Comparison of ENCODE assay signal across 8 cellular contexts in the genomic region with DNA sequence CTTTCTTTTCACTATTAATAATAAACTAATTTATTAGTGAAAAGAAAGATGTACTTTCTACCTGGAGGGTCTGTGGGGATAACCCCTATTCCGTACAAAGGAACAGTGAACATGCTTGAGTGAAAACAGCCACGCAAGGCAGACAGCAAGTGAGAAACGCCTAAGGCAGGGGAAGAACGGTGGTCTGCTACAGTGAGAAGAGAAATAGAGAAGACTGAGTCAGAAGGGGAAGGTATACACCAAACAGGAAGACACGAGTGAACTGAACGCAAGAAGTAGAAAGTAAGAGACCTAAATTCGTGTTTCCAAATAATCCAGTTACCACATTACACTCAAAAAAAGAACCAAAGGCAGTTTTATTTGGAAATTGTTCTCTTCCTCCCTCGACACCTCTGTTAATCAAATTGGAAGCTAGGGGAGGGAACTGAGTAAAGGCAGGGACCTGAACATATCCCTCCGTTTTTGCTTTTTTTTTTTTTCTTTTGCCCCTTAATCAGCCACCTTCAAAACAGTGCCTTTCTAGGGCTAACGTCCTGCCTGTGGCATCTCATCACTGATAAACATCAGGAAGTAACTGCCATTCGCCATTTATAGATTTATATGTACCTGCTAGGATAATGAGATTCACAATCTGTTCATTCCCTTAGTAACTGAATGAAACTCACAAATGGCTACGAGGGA. TPM values are rescaled to one million over a fixed set of nuclear protein-coding genes. Genes with fewer than 3 reads are reported as not detected.
DNase-seq lines count a peak whose midpoint lies in the region; ATAC-seq and TF ChIP-seq lines count a peak whose summit lies in the region.

No MANE protein-coding gene starts in this region.

- H3K9ac ChIP-seq in HCT116 (ENCODE audit: low read length) (peak overlapping the region; percentile 55), OCI-LY3 (ENCODE audit: low read length) (no peak overlapping the region)

- no peak for TF ChIP-seq RAD21 in HCT116 (IDR thresholded peaks at IDR 0.05; ENCODE audit: low read depth)

- no peaks in the 10 kb centered on the region for H3K9me2 ChIP-seq in HCT116 (ENCODE audit: insufficient read depth)

- H2AFZ ChIP-seq in HCT116 (ENCODE audit: low read depth, low read length, poor library complexity, severe bottlenecking) (peak overlapping the region; percentile 11), OCI-LY3 (ENCODE audit: low read depth, low read length) (no peak overlapping the region)

- TF ChIP-seq CTCF in HCT116 (IDR thresholded peaks at IDR 0.05 in 2 of 3, conservative IDR thresholded peaks at IDR 0.05 in 1 of 3; ENCODE audit: borderline replicate concordance in 1 of 3, insufficient read depth in 1 of 3, low read depth in 2 of 3, low read length in 2 of 3) (no peak), OCI-LY3 (IDR thresholded peaks at IDR 0.05; ENCODE audit: low read depth, low read length) (no peak)

- CTCF ChIA-PET in HCT116 (lab: Charles Lee), result interaction anchor here (0.6 to 2.4 kb wide), 9 partner anchors 12 to 374 kb away, joined by 3 to 11 read pairs (median 4); no protein-coding TSS in a partner anchor

- no peaks in the 10 kb centered on the region for H3K36me3 ChIP-seq in HCT116 (ENCODE audit: control insufficient read depth in 1 of 2, insufficient read depth in 2 of 2, low read length in 2 of 2)
- no peaks in the 10 kb centered on the region for H3K36me3 ChIP-seq in OCI-LY3 (replicated peaks; ENCODE audit: low read depth, low read length)

- H3K79me2 ChIP-seq in HCT116 (ENCODE audit: insufficient read depth, low read length), result no peaks in the 10 kb centered on the region; the same call in 1 of the 2 replicates
- no peaks in the 10 kb centered on the region for H3K79me2 ChIP-seq in OCI-LY3 (ENCODE audit: low read length)

- RAD21 ChIA-PET in HCT116 (lab: Charles Lee; ENCODE audit: low non-redundant PET in 1 of 2, low total read pairs in 2 of 2, uncharacterized antibody in 2 of 2, unreplicated experiment in 2 of 2), result interaction anchor here (0.9 to 1.1 kb wide), 5 partner anchors 12 to 201 kb away, joined by 3 read pairs; no protein-coding TSS in a partner anchor

- H3K27ac ChIP-seq in HCT116 (ENCODE audit: low read depth, low read length) (peak overlapping the region; percentile 89), OCI-LY3 (ENCODE audit: low read length) (no peak overlapping the region)

- peaks cover 33 to 41% of the 10 kb centered on the region in 2 experiments for H3K4me1 ChIP-seq in HCT116 (ENCODE audit: control insufficient read depth in 1 of 2, insufficient read depth in 2 of 2, low read length in 2 of 2)
- H3K4me1 ChIP-seq in OCI-LY3 (ENCODE audit: low read length), result peaks cover 16% of the 10 kb centered on the region

- H3K9me3 ChIP-seq in HCT116 (ENCODE audit: control insufficient read depth in 1 of 2, insufficient read depth in 1 of 2, low read depth in 1 of 2, low read length in 2 of 2) (no peaks in the 10 kb centered on the region), OCI-LY3 (ENCODE audit: insufficient read depth, low read length) (no peaks in the 10 kb centered on the region)

- intact Hi-C loops in HCT116 (cut with micrococcal nuclease), result loop anchor here (2.0 to 5.0 kb wide), 2 partner anchors 198 to 380 kb away; no protein-coding TSS in a partner anchor

- H3K4me2 ChIP-seq in HCT116 (ENCODE audit: low read length) (peak overlapping the region; percentile 70), OCI-LY3 (ENCODE audit: low read length) (peak overlapping the region; percentile 51)

- TSS peak; percentile 83 for BruUV-seq in HCT116 (replicated peaks; lab: Mats Ljungman, UMichigan)

- DNase-seq in HCT116 (ENCODE audit: low read depth, low spot score) (no peak), pons (ENCODE audit: low spot score) (peak; percentile 38), AG08395 (ENCODE audit: low spot score) (no peak), GM19238 (ENCODE audit: insufficient read length, low spot score) (no peak)
- peak; percentile 24 for DNase-seq in effector CD4-positive, alpha-beta T cell

- H3K27me3 ChIP-seq in HCT116 (ENCODE audit: insufficient read depth, low read length) (no peaks in the 10 kb centered on the region), OCI-LY3 (ENCODE audit: low read depth, low read length) (peaks cover 33% of the 10 kb centered on the region)

- no peak for TF ChIP-seq POLR2A in GM18505 (IDR thresholded peaks at IDR 0.05; ENCODE audit: borderline replicate concordance, extremely low read depth, insufficient read depth, insufficient read length)
- no peak for TF ChIP-seq POLR2A in HCT116 (IDR thresholded peaks at IDR 0.05; ENCODE audit: borderline replicate concordance, extremely low read depth, insufficient read depth, insufficient read length)

- H4K20me1 ChIP-seq in HCT116 (ENCODE audit: insufficient read depth) (no peaks in the 10 kb centered on the region), OCI-LY3 (ENCODE audit: insufficient read depth, low read length) (no peaks in the 10 kb centered on the region; the same call in 1 of the 2 replicates)

- H3K4me3 ChIP-seq in HCT116 (replicated peaks in 1 of 2; ENCODE audit: low read depth in 1 of 2, low read length in 2 of 2), result peak overlapping the region in 1 of 2 experiments; percentile 38; a peak in 2 of 4 replicates
- peak overlapping the region; percentile 52 for H3K4me3 ChIP-seq in OCI-LY3 (ENCODE audit: low read length)

- ATAC-seq in GM18505 (IDR thresholded peaks at IDR 0.05; ENCODE audit: unreplicated experiment), result peak; percentile 55
- ATAC-seq in HCT116, result peak; percentile 35
- no peak for ATAC-seq in HG03039 (IDR thresholded peaks at IDR 0.05; ENCODE audit: unreplicated experiment)

- POLR2A ChIA-PET in HCT116 (lab: Charles Lee), result interaction anchor here (0.7 to 4.8 kb wide), 10 partner anchors 9 to 56 kb away, joined by 3 to 49 read pairs (median 4); a partner anchor contains a TSS

TF ChIP-seq in HCT116, 20 proteins besides CTCF, POLR2A, EP300 and RAD21:
- TF ChIP-seq YY1 (IDR thresholded peaks at IDR 0.05; ENCODE audit: extremely low read depth, insufficient replicate concordance, low read depth, low read length) (no peak), SIN3A (IDR thresholded peaks at IDR 0.05; ENCODE audit: low read depth) (no peak), ZNF274 (IDR thresholded peaks at IDR 0.05; ENCODE audit: low read depth, low read length) (no peak), EGR1 (IDR thresholded peaks at IDR 0.05; ENCODE audit: low read depth) (no peak), EZH2 (IDR thresholded peaks at IDR 0.05) (no peak)
- TF ChIP-seq, protein P1, sequence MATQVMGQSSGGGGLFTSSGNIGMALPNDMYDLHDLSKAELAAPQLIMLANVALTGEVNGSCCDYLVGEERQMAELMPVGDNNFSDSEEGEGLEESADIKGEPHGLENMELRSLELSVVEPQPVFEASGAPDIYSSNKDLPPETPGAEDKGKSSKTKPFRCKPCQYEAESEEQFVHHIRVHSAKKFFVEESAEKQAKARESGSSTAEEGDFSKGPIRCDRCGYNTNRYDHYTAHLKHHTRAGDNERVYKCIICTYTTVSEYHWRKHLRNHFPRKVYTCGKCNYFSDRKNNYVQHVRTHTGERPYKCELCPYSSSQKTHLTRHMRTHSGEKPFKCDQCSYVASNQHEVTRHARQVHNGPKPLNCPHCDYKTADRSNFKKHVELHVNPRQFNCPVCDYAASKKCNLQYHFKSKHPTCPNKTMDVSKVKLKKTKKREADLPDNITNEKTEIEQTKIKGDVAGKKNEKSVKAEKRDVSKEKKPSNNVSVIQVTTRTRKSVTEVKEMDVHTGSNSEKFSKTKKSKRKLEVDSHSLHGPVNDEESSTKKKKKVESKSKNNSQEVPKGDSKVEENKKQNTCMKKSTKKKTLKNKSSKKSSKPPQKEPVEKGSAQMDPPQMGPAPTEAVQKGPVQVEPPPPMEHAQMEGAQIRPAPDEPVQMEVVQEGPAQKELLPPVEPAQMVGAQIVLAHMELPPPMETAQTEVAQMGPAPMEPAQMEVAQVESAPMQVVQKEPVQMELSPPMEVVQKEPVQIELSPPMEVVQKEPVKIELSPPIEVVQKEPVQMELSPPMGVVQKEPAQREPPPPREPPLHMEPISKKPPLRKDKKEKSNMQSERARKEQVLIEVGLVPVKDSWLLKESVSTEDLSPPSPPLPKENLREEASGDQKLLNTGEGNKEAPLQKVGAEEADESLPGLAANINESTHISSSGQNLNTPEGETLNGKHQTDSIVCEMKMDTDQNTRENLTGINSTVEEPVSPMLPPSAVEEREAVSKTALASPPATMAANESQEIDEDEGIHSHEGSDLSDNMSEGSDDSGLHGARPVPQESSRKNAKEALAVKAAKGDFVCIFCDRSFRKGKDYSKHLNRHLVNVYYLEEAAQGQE (IDR thresholded peaks at IDR 0.05; ENCODE audit: low read depth), result no peak

RNA-seq across cellular contexts. Expression of a gene that starts 48.9 kb away (rescaled TPM):
- 21.0 TPM for total RNA-seq in HCT116 (2021; ENCODE audit: unreplicated experiment)
- 7.9 and 9.7 TPM in 2 replicates for polyA plus RNA-seq in HCT116 (2012)

Comparison
In these comparisons a context has a peak if more than half of its experiments do, and no peak if none do; other contexts are left out.
1. DNase-seq: peak in effector CD4-positive, alpha-beta T cell (single experiment) and pons (single experiment); none in HCT116 (single experiment), AG08395 (single experiment) and GM19238 (single experiment).